8 cellular contexts compared by ENCODE assay signal in the genomic region with DNA sequence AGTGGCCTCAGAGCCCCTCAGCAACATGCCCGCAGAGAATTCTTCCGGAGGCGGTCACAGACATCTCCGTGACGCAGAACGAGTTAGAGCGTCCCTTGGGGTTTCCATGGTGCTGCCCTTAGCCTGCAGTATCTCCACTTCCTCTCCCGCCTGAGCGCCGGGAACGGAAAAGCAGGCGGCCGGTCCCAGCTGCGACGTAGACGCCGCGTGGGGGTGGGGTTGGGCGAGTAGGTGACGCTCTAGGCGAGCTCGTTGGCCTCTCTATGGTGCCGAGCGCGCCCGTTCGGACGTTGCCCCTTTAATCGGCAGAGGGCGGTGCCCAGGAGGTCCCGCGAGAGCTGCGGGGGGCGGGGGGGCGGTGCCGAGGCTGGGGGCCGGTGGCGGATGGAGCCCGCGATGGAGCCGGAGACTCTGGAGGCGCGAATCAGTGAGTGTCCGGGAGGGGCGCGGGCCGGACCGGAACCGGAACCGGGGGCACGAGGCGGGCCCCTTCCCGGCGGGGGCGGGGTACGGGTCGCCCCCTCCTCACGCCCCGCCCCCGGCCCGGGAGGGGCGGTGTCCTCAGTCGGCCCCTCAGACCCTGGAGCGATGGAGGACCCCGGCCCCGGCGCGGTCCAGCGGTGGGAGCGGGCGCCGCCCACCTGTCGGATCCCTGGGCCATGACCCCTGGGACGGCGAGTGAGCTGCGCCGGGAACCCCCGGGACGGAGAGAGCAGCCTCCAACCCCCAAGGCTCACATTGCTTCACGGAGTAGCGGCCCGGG. TPM values are rescaled to one million over a fixed set of nuclear protein-coding genes. Genes with fewer than 3 reads are reported as not detected.
DNase-seq lines count a peak whose midpoint lies in the region; ATAC-seq and TF ChIP-seq lines count a peak whose summit lies in the region.

A gene with protein sequence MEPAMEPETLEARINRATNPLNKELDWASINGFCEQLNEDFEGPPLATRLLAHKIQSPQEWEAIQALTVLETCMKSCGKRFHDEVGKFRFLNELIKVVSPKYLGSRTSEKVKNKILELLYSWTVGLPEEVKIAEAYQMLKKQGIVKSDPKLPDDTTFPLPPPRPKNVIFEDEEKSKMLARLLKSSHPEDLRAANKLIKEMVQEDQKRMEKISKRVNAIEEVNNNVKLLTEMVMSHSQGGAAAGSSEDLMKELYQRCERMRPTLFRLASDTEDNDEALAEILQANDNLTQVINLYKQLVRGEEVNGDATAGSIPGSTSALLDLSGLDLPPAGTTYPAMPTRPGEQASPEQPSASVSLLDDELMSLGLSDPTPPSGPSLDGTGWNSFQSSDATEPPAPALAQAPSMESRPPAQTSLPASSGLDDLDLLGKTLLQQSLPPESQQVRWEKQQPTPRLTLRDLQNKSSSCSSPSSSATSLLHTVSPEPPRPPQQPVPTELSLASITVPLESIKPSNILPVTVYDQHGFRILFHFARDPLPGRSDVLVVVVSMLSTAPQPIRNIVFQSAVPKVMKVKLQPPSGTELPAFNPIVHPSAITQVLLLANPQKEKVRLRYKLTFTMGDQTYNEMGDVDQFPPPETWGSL (plus strand): TSS at position 358 of the 763 bp plus-strand sequence. CDS start 27 bp downstream, at position 385.

- no peaks in the 10 kb centered on the region for H3K27me3 ChIP-seq in ovary
- no peaks in the 10 kb centered on the region for H3K27me3 ChIP-seq in thymus (ENCODE audit: control insufficient read depth, insufficient read depth)

- peak; percentile 99 for DNase-seq in GM12865 (ENCODE audit: low read depth)
- DNase-seq in NCI-H1417 treated with DMSO at 0.1 percent for 48 hours (lab: John Stamatoyannopoulos, UW): peak; percentile 60
- DNase-seq in SW 1271 (lab: John Stamatoyannopoulos, UW): peak; percentile 90 to 91
- peak; percentile 86 for DNase-seq in activated naive CD8-positive, alpha-beta T cell treated with anti-CD3 and anti-CD28 coated beads, Interleukin-2, amount 50 U/mL, for 16 hours (ENCODE audit: low read depth, low spot score)
- DNase-seq in head of caudate nucleus: peak; percentile 92 to 98 (median 96)
- DNase-seq in ovary: peak; percentile 95 to 96 (median 95)

- peak; percentile 37 for TF ChIP-seq POLR2A in ovary (IDR thresholded peaks at IDR 0.05)

- H3K9me3 ChIP-seq in ovary (no peaks in the 10 kb centered on the region), thymus (ENCODE audit: control insufficient read depth) (no peaks in the 10 kb centered on the region)

- intact Hi-C loops in head of caudate nucleus (cut with DNase I): no loop called here
- intact Hi-C loops in ovary (cut with DNase I): no loop called here

- H3K4me3 ChIP-seq in GM12865 (ENCODE audit: low read depth, low read length): peak within 1 kb of the TSS; percentile 77
- H3K4me3 ChIP-seq in ovary: peak within 1 kb of the TSS; percentile 78
- peak within 1 kb of the TSS; percentile 95 for H3K4me3 ChIP-seq in thymus (ENCODE audit: low read length)

- TF ChIP-seq EP300 in ovary (IDR thresholded peaks at IDR 0.05): peak; percentile 53

- H3K36me3 ChIP-seq in ovary: no peaks in the 10 kb centered on the region
- H3K36me3 ChIP-seq in thymus (ENCODE audit: control insufficient read depth, insufficient read depth): peaks cover under 1% of the 10 kb centered on the region

- 0 to 1% (median 0%) methylated on average over 47 to 82 of the region's 82 CpGs for WGBS in ovary, 3 donors
- WGBS in thymus: under 1% methylated on average over 81 of the region's 82 CpGs

- ATAC-seq in HG02763 (IDR thresholded peaks at IDR 0.05; ENCODE audit: unreplicated experiment): peak; percentile 83

- H3K4me1 ChIP-seq in ovary (ENCODE audit: insufficient read depth): peaks cover 4% of the 10 kb centered on the region
- peaks cover 19% of the 10 kb centered on the region for H3K4me1 ChIP-seq in thymus (ENCODE audit: control insufficient read depth, insufficient read depth, low read length)

- H3K27ac ChIP-seq in ovary: peak within 1 kb of the TSS; percentile 64 to 96
- peak within 1 kb of the TSS; percentile 88 for H3K27ac ChIP-seq in thymus (ENCODE audit: low read depth)

- TF ChIP-seq CTCF in GM12865 (IDR thresholded peaks at IDR 0.05; ENCODE audit: insufficient read depth, low read depth, low read length, missing control alignments): peak; percentile 2
- peak in 2 of 3 donors; percentile 6 to 25 for TF ChIP-seq CTCF in ovary (IDR thresholded peaks at IDR 0.05)

RNA-seq across cellular contexts. Expression of the gene that starts here (rescaled TPM):
- 10 to 100 TPM; 36.8 to 64.7 (median 49.6) TPM for total RNA-seq in ovary
- polyA plus RNA-seq in ovary: 10 to 100 TPM; 24.1 to 41.9 TPM
- polyA plus RNA-seq in thymus: 99.5 TPM

Comparison
In these comparisons a context has a peak if more than half of its experiments do, and no peak if none do; other contexts are left out.
1. Peak in every context shown above with its lines: DNase-seq, ATAC-seq, H3K4me3 ChIP-seq and H3K27ac ChIP-seq.